9 cellular contexts compared by ENCODE assay signal in the genomic region with DNA sequence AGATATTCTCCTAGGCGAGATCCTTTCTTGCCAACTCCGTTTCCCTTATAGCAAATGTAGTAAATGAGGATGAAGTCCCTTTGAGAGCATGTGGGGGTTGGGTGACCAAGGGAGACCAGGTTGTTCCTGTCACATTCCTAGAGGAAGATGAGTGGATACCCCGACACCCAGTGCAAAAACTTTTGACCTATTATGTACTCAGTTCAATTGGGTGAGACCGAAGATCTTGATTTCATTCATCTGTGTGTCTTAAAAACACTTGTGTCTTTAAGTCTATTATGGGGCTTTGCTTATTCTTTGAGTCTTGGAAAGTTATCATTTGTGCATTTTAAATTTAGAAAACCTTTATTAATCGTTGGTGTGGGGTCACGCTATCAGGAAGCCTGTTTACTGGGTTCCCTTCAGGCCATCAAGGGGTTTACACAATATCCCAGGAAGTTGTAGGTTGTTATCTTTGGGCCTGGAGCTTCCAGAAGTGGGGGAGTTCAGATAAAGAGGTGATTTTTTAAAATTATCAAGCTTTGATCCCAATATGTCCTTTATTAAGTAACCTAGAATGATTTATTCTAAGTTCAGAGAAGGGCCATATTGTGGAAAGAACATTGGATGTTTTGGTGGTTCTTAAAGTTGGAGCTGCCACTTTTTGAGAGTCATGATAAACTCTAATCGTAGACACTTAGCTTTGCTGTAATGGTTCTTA. TPM values are rescaled to one million over a fixed set of nuclear protein-coding genes. Genes with fewer than 3 reads are reported as not detected.
DNase-seq lines count a peak whose midpoint lies in the region; ATAC-seq, FAIRE-seq and TF ChIP-seq lines count a peak whose summit lies in the region.
"Had no signal": no experiment of that assay in that cellular context is flagged by ENCODE, and none has a peak within 500 bp of the region (broad histone marks: within the 10 kb centered on the region; RNA-seq: fewer than 3 reads in every experiment).

No MANE protein-coding gene starts in this region.

- peak; percentile 39 for DNase-seq in ELR (ENCODE audit: low read depth)
- DNase-seq in activated B cell treated with CpG ODN at 0.5 μM for 24 hours = no peak
- DNase-seq in glomerular endothelial cell (ENCODE audit: extremely low read depth, low read depth, low spot score) = peak; percentile 66
- DNase-seq in renal cortical epithelial cell (ENCODE audit: low read depth) = peak; percentile 42
- no peak for DNase-seq in NOMO-1 (lab: John Stamatoyannopoulos, UW; ENCODE audit: unreplicated experiment in 2 of 2)
- no peak for DNase-seq in NCI-H82 (lab: John Stamatoyannopoulos, UW)
- DNase-seq in RCC 7860 (ENCODE audit: low spot score) = no peak
- DNase-seq: NCI-H187 treated with DMSO at 0.1 percent for 48 hours had no signal

- no peak for FAIRE-seq in RCC 7860 (lab: Jason Lieb, UNC)

- H3K27me3 Mint-ChIP-seq in activated B cell treated with CpG ODN at 0.5 μM for 24 hours = peaks cover 10% of the 10 kb centered on the region

- H3K4me1 Mint-ChIP-seq in activated B cell treated with CpG ODN at 0.5 μM for 24 hours = peaks cover 16% of the 10 kb centered on the region

- TF ChIP-seq CTCF in activated B cell treated with CpG ODN at 0.5 μM for 24 hours (IDR thresholded peaks at IDR 0.05) = no peak

- peaks cover 4% of the 10 kb centered on the region for H3K36me3 Mint-ChIP-seq in activated B cell treated with CpG ODN at 0.5 μM for 24 hours (ENCODE audit: low read depth)

- ATAC-seq in activated B cell treated with CpG ODN at 0.5 μM for 24 hours (ENCODE audit: low read depth) = no peak
- no peak for ATAC-seq in GM18511 (IDR thresholded peaks at IDR 0.05; ENCODE audit: unreplicated experiment)

- intact Hi-C loops in activated B cell treated with CpG ODN at 0.5 μM for 24 hours (cut with micrococcal nuclease) = loop anchor here (5.0 to 10.0 kb wide), 2 partner anchors 128 to 1085 kb away; no protein-coding TSS in a partner anchor

- POLR2A ChIA-PET in activated B cell treated with CpG ODN at 0.5 μM for 24 hours (lab: Charles Lee) = interaction anchor here (0.7 to 5.8 kb wide), 2 partner anchors 201 to 372 kb away, joined by 4 to 86 read pairs; a partner anchor contains a TSS

- peak overlapping the region; percentile 26 for H3K4me3 Mint-ChIP-seq in activated B cell treated with CpG ODN at 0.5 μM for 24 hours

- no peaks in the 10 kb centered on the region for H3K9me3 Mint-ChIP-seq in activated B cell treated with CpG ODN at 0.5 μM for 24 hours

- H3K27ac Mint-ChIP-seq in activated B cell treated with CpG ODN at 0.5 μM for 24 hours = no peak overlapping the region

- CTCF ChIA-PET in activated B cell treated with CpG ODN at 0.5 μM for 24 hours (lab: Charles Lee) = interaction anchor here (1.3 to 1.7 kb wide), 2 partner anchors 186 to 194 kb away, joined by 5 read pairs; no protein-coding TSS in a partner anchor

RNA-seq across cellular contexts. Expression of a gene that starts 2.8 kb away (rescaled TPM):
- total RNA-seq in activated B cell treated with CpG ODN at 0.5 μM for 24 hours = 11.0 and 12.9 TPM in 2 replicates
- total RNA-seq in glomerular endothelial cell = 360 and 1,321 TPM in 2 replicates
- total RNA-seq in renal cortical epithelial cell = 466 and 1,033 TPM in 2 replicates

Comparison
In these comparisons a context has a peak if more than half of its experiments do, and no peak if none do; other contexts are left out.
1. DNase-seq: peak in ELR (single experiment), glomerular endothelial cell (single experiment) and renal cortical epithelial cell (single experiment); none in activated B cell treated with CpG ODN at 0.5 μM for 24 hours (single experiment), NOMO-1 (0 of 2), NCI-H82 (single experiment) and RCC 7860 (single experiment).
2. RNA of a gene that starts 2.8 kb away (total RNA-seq): 360 to 1,321 TPM in glomerular endothelial cell and 466 to 1,033 TPM in renal cortical epithelial cell; 11.0 to 12.9 TPM in activated B cell treated with CpG ODN at 0.5 μM for 24 hours; every median in the first group is over 10 times any median in the second.